Comparison of ENCODE assay signal across 8 cellular contexts in the genomic region with DNA sequence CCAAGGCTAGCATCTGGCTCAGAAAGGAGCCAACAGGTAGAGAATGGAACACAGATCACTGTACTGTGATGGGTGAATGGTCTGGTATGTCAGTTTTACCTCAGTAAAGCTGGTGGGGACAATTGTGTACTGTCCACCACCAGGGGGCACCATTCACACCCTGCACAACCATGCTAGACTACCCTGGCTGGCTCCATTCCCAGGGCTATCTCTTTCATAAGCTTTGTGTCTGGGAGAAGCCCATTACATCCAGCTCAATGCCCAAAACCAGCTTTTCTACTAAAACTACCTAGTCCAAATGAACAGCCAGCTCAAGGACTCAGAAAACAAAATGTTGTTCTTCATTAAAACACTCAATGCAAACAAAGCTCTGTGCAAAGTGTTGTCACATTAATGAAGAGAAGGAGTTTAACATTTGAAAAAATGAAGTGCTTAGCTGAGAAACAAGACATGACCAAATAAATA.
A peak's percentile ranks its signal among the peaks of the same experiment; 100 is the strongest.
DNase-seq lines count a peak whose midpoint lies in the region; ATAC-seq and TF ChIP-seq lines count a peak whose summit lies in the region.

No MANE protein-coding gene starts in this region.

- ATAC-seq in DND-41 (ENCODE audit: insufficient read depth, low read depth) (peak; percentile 73), GM19397 (IDR thresholded peaks at IDR 0.05; ENCODE audit: unreplicated experiment) (peak; percentile 93), HG03378 (IDR thresholded peaks at IDR 0.05; ENCODE audit: unreplicated experiment) (peak; percentile 95), left ventricle myocardium superior (peak; percentile 81)

- no peak overlapping the region for H2AFZ ChIP-seq in DND-41 (ENCODE audit: low read depth, low read length)

- CTCF ChIA-PET in CD8-positive, alpha-beta memory T cell (lab: Charles Lee) = no interaction called here

- H3K4me1 ChIP-seq in DND-41 (ENCODE audit: insufficient read depth, low read length) (no peaks in the 10 kb centered on the region), adipocyte (ENCODE audit: control insufficient read depth, insufficient read depth, low read length) (peaks cover 14% of the 10 kb centered on the region)
- H3K4me1 ChIP-seq in CD8-positive, alpha-beta memory T cell (ENCODE audit: insufficient read depth, low read length) = no peaks in the 10 kb centered on the region

- H3K4me3 ChIP-seq in DND-41 (ENCODE audit: low read depth in 1 of 2, low read length in 2 of 2) (no peak overlapping the region), adipocyte (ENCODE audit: low read length) (no peak overlapping the region)
- no peak overlapping the region for H3K4me3 ChIP-seq in CD8-positive, alpha-beta memory T cell (ENCODE audit: low read length)

- H3K4me2 ChIP-seq in DND-41 (ENCODE audit: insufficient read depth, low read length) = no peak overlapping the region

- peak; percentile 72 for TF ChIP-seq CTCF in DND-41 (IDR thresholded peaks at IDR 0.05; ENCODE audit: borderline replicate concordance, extremely low read depth, low read length, poor library complexity, severe bottlenecking)

- H3K36me3 ChIP-seq in DND-41 (ENCODE audit: insufficient read depth, low read length) (no peaks in the 10 kb centered on the region), adipocyte (ENCODE audit: control insufficient read depth, insufficient read depth, low read length, severe bottlenecking) (no peaks in the 10 kb centered on the region)
- no peaks in the 10 kb centered on the region for H3K36me3 ChIP-seq in CD8-positive, alpha-beta memory T cell (ENCODE audit: insufficient read depth, low read length)

- H3K9me3 Mint-ChIP-seq in CD8-positive, alpha-beta memory T cell = peaks cover 0 to 15% (median 6%) of the 10 kb centered on the region in 5 donors

- DNase-seq in DND-41 (peak; percentile 46), NCI-H345 treated with DMSO at 0.1 percent for 48 hours (lab: John Stamatoyannopoulos, UW; ENCODE audit: unreplicated experiment) (peak; percentile 52), adipocyte (ENCODE audit: low read depth) (peak; percentile 98), left ventricle myocardium superior (peak; percentile 85), putamen (ENCODE audit: low spot score) (peak; percentile 87)
- DNase-seq in CD8-positive, alpha-beta memory T cell = no peak

- peaks cover 0 to 3% of the 10 kb centered on the region in 2 donors for H3K27me3 Mint-ChIP-seq in CD8-positive, alpha-beta memory T cell

- H3K9me3 ChIP-seq in DND-41 (ENCODE audit: insufficient read depth, low read length, severe bottlenecking) = no peaks in the 10 kb centered on the region
- H3K9me3 ChIP-seq in adipocyte (ENCODE audit: control insufficient read depth, low read length) = no peaks in the 10 kb centered on the region
- no peaks in the 10 kb centered on the region for H3K9me3 ChIP-seq in CD8-positive, alpha-beta memory T cell (ENCODE audit: low read length)

- H3K36me3 Mint-ChIP-seq in CD8-positive, alpha-beta memory T cell = no peaks in the 10 kb centered on the region

- POLR2A ChIA-PET in CD8-positive, alpha-beta memory T cell (lab: Charles Lee) = no interaction called here

- H3K27me3 ChIP-seq in DND-41 (ENCODE audit: insufficient read depth, low read length, poor library complexity) (no peaks in the 10 kb centered on the region), adipocyte (replicated peaks; ENCODE audit: control insufficient read depth, insufficient read depth, low read length) (no peaks in the 10 kb centered on the region)
- no peaks in the 10 kb centered on the region for H3K27me3 ChIP-seq in CD8-positive, alpha-beta memory T cell (ENCODE audit: insufficient read depth, low read length, poor library complexity, severe bottlenecking)

- no peaks in the 10 kb centered on the region for H3K4me1 Mint-ChIP-seq in CD8-positive, alpha-beta memory T cell

- intact Hi-C loops in left ventricle myocardium superior (cut with micrococcal nuclease) = loop anchor here (5.0 to 10.0 kb wide), 2 partner anchors 153 to 250 kb away; no protein-coding TSS in a partner anchor

- H3K27ac ChIP-seq in DND-41 (ENCODE audit: low read length) = no peak overlapping the region
- no peak overlapping the region for H3K27ac ChIP-seq in CD8-positive, alpha-beta memory T cell (ENCODE audit: low read depth, low read length)

- H4K20me1 ChIP-seq in DND-41 (ENCODE audit: insufficient read depth, low read length) = no peaks in the 10 kb centered on the region

- no peaks in the 10 kb centered on the region for H3K79me2 ChIP-seq in DND-41 (ENCODE audit: insufficient read depth, low read length)

- H3K9ac ChIP-seq in DND-41 (ENCODE audit: low read depth, low read length) (no peak overlapping the region), adipocyte (ENCODE audit: low read length) (no peak overlapping the region)

- no peak overlapping the region for H3K4me3 Mint-ChIP-seq in CD8-positive, alpha-beta memory T cell

- H3K27ac Mint-ChIP-seq in CD8-positive, alpha-beta memory T cell = no peak overlapping the region

Comparison
In these comparisons a context has a peak if more than half of its experiments do, and no peak if none do; other contexts are left out.
1. DNase-seq: peak in DND-41 (single experiment), NCI-H345 treated with DMSO at 0.1 percent for 48 hours (single experiment), adipocyte (single experiment), left ventricle myocardium superior (single experiment) and putamen (single experiment); none in CD8-positive, alpha-beta memory T cell (0 of 5).
2. Peak in every context shown above with its lines, with median percentiles within 50 percentile points of each other: ATAC-seq.